In the genomic region with DNA sequence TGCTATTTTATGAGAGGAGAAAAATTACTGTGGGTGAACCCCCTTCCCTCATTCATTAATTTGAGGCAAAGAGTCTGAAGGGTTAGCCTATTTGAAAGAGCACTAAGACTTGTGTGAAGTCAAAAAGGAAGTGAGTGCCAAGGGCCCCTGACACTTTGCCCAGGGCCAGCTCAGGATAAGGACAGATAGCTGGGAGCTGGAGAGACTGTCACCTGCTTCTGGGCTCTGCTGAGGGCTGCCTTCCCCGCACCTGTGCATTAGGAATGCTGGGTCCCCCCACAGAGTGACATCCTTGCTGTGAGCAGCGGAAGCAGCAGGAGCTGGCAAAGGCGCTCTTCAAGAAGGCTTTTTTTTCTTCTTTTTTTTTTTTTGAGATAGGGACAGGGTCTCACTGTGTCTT, we compare ENCODE assay signal across 1 cellular context.
TF ChIP-seq lines count a peak whose summit lies in the region.

No MANE protein-coding gene starts in this region.

TF ChIP-seq in GM23338, 12 proteins besides CTCF, POLR2A, EP300 and RAD21 (continued from another document):
- TF ChIP-seq EZH2 (IDR thresholded peaks at IDR 0.05; ENCODE audit: low read depth, unreplicated experiment) = no peak
- TF ChIP-seq POLR2AphosphoS5 (IDR thresholded peaks at IDR 0.05; ENCODE audit: low read depth) = no peak
TF ChIP-seq in GM23338: peak in this region for 0.
